Comparison of ENCODE assay signal across 1 cellular context in the genomic region with DNA sequence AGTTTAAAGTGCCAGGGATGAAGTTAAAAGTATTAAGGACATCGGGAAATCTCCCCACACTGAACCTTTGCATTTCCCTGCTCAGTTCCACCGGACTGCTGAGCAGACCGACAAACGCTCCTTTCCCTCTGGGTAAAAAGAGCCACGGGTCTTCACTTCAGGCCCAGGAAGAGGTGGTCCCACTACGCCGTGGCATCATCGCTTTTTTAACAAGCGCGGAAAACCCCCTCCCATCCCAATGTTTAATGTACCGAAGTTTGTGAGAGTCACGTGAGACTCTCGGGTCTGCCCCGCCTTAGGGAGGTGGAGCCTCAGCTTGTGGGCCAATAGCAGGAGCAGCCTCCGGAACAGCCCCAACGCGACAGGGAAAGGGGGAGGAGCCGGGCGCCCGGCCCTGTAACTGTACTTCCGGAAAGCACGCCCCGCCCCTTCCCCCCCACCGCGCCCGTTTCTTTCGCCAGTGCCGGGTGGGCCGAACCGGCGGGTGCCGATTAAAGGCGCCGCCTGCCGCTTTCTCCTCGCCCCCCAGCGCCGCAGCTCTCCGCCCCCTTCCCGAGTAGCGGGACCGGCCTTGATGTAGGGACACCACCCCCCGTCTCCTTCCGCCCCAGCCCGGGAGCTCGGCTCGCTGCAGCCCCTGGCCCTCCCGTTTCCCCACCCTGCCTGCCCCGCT.
TF ChIP-seq lines count a peak whose summit lies in the region.

No MANE protein-coding gene starts in this region.

TF ChIP-seq in GM12878, 131 proteins besides CTCF, POLR2A, EP300 and RAD21 (continued from another document and continues in another):
- TF ChIP-seq, protein P1, sequence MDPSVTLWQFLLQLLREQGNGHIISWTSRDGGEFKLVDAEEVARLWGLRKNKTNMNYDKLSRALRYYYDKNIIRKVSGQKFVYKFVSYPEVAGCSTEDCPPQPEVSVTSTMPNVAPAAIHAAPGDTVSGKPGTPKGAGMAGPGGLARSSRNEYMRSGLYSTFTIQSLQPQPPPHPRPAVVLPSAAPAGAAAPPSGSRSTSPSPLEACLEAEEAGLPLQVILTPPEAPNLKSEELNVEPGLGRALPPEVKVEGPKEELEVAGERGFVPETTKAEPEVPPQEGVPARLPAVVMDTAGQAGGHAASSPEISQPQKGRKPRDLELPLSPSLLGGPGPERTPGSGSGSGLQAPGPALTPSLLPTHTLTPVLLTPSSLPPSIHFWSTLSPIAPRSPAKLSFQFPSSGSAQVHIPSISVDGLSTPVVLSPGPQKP (IDR thresholded peaks at IDR 0.05; ENCODE audit: low read depth, low read length), result peak; percentile 31; the same call in 1 of the 2 replicates
- TF ChIP-seq ZNF384 (IDR thresholded peaks at IDR 0.05; ENCODE audit: borderline replicate concordance, low read depth, low read length), result 0 out of 2 replicates have a peak, but pooled peaks have one; percentile 13
- peak; percentile 57; the same call in 1 of the 2 replicates for TF ChIP-seq ATF7 (IDR thresholded peaks at IDR 0.05; ENCODE audit: low read depth)
- TF ChIP-seq CREM (IDR thresholded peaks at IDR 0.05; ENCODE audit: low read depth), result no peak
- peak; percentile 81 for TF ChIP-seq USF1 (IDR thresholded peaks at IDR 0.05; ENCODE audit: borderline replicate concordance, extremely low read length, insufficient read depth, low read depth, low read length)
- no peak for TF ChIP-seq NFIC (IDR thresholded peaks at IDR 0.05; ENCODE audit: low read depth, low read length)
- TF ChIP-seq CBX5 (IDR thresholded peaks at IDR 0.05; ENCODE audit: low read depth), result no peak
- no peak for TF ChIP-seq SPI1 (IDR thresholded peaks at IDR 0.05; ENCODE audit: borderline replicate concordance, insufficient read depth, low read depth, low read length)
- TF ChIP-seq TBL1XR1 (IDR thresholded peaks at IDR 0.05; ENCODE audit: low read depth, low read length), result no peak
- TF ChIP-seq, protein P2, sequence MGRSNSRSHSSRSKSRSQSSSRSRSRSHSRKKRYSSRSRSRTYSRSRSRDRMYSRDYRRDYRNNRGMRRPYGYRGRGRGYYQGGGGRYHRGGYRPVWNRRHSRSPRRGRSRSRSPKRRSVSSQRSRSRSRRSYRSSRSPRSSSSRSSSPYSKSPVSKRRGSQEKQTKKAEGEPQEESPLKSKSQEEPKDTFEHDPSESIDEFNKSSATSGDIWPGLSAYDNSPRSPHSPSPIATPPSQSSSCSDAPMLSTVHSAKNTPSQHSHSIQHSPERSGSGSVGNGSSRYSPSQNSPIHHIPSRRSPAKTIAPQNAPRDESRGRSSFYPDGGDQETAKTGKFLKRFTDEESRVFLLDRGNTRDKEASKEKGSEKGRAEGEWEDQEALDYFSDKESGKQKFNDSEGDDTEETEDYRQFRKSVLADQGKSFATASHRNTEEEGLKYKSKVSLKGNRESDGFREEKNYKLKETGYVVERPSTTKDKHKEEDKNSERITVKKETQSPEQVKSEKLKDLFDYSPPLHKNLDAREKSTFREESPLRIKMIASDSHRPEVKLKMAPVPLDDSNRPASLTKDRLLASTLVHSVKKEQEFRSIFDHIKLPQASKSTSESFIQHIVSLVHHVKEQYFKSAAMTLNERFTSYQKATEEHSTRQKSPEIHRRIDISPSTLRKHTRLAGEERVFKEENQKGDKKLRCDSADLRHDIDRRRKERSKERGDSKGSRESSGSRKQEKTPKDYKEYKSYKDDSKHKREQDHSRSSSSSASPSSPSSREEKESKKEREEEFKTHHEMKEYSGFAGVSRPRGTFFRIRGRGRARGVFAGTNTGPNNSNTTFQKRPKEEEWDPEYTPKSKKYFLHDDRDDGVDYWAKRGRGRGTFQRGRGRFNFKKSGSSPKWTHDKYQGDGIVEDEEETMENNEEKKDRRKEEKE (IDR thresholded peaks at IDR 0.05), result no peak
- no peak for TF ChIP-seq ZNF622 (IDR thresholded peaks at IDR 0.05)
- 0 out of 2 replicates have a peak, but pooled peaks have one; percentile 5 for TF ChIP-seq IRF4 (IDR thresholded peaks at IDR 0.05; ENCODE audit: low read depth, low read length)
- no peak for TF ChIP-seq CHD4 (IDR thresholded peaks at IDR 0.05)
- TF ChIP-seq TCF7 (IDR thresholded peaks at IDR 0.05; ENCODE audit: borderline replicate concordance), result no peak
- no peak for TF ChIP-seq ZNF274 (IDR thresholded peaks at IDR 0.05; ENCODE audit: insufficient read depth, insufficient read length)
- TF ChIP-seq EZH2 (IDR thresholded peaks at IDR 0.05; ENCODE audit: borderline replicate concordance, control insufficient read depth, low read depth, low read length), result no peak
- peak; percentile 95 for TF ChIP-seq RAD51 (IDR thresholded peaks at IDR 0.05)
- peak; percentile 13; the same call in 1 of the 2 replicates for TF ChIP-seq LARP7 (IDR thresholded peaks at IDR 0.05)
- no peak for TF ChIP-seq BACH1 (IDR thresholded peaks at IDR 0.05; ENCODE audit: borderline replicate concordance)
- no peak; the same call in 1 of the 2 replicates for TF ChIP-seq GATAD2B (conservative IDR thresholded peaks at IDR 0.05; ENCODE audit: low read depth)
- peak in 1 of 2 experiments; percentile 67; a peak in 3 of 4 replicates for TF ChIP-seq IKZF2 (IDR thresholded peaks at IDR 0.05)
- peak; percentile 32 for TF ChIP-seq E4F1 (IDR thresholded peaks at IDR 0.05; ENCODE audit: borderline replicate concordance, partially characterized antibody)
- TF ChIP-seq CEBPB (IDR thresholded peaks at IDR 0.05; ENCODE audit: borderline replicate concordance in 1 of 2, low read depth in 2 of 2, low read length in 2 of 2), result no peak
- TF ChIP-seq HDGF (IDR thresholded peaks at IDR 0.05), result peak; percentile 89
- no peak for TF ChIP-seq NR2C1 (IDR thresholded peaks at IDR 0.05)
- no peak; the same call in 1 of the 2 replicates for TF ChIP-seq ATF3 (IDR thresholded peaks at IDR 0.05; ENCODE audit: borderline replicate concordance, extremely low read depth, low read depth, low read length)
- no peak for TF ChIP-seq STAT3 (IDR thresholded peaks at IDR 0.05; ENCODE audit: low read depth, low read length)
- TF ChIP-seq NBN (IDR thresholded peaks at IDR 0.05), result no peak
- TF ChIP-seq MTA2 (IDR thresholded peaks at IDR 0.05; ENCODE audit: low read depth), result no peak; the same call in 1 of the 2 replicates
- 0 out of 2 replicates have a peak, but pooled peaks have one; percentile 21 for TF ChIP-seq CBFB (IDR thresholded peaks at IDR 0.05; ENCODE audit: low read depth)
- no peak for TF ChIP-seq RUNX3 (IDR thresholded peaks at IDR 0.05; ENCODE audit: low read length)
- TF ChIP-seq POU2F2 (IDR thresholded peaks at IDR 0.05; ENCODE audit: borderline replicate concordance, low read depth, low read length), result no peak
- no peak for TF ChIP-seq FOS (IDR thresholded peaks at IDR 0.05; ENCODE audit: borderline replicate concordance, extremely low read depth, insufficient read length)
- no peak for TF ChIP-seq HDAC6 (IDR thresholded peaks at IDR 0.05; ENCODE audit: unreplicated experiment)
- no peak for TF ChIP-seq MXI1 (IDR thresholded peaks at IDR 0.05; ENCODE audit: low read depth, low read length)
- no peak for TF ChIP-seq TCF12 (IDR thresholded peaks at IDR 0.05; ENCODE audit: low read depth, low read length)
- no peak for TF ChIP-seq BCL3 (IDR thresholded peaks at IDR 0.05; ENCODE audit: borderline replicate concordance, insufficient read depth, low read depth, low read length, poor library complexity, severe bottlenecking)
- TF ChIP-seq MAX (IDR thresholded peaks at IDR 0.05; ENCODE audit: low read depth, low read length), result no peak
- TF ChIP-seq NRF1 (conservative IDR thresholded peaks at IDR 0.05; ENCODE audit: low read depth, low read length), result no peak
- peak; percentile 69; the same call in 1 of the 2 replicates for TF ChIP-seq POLR2AphosphoS5 (IDR thresholded peaks at IDR 0.05; ENCODE audit: low read length)
- no peak for TF ChIP-seq MYB (IDR thresholded peaks at IDR 0.05; ENCODE audit: borderline replicate concordance, low read depth, low read length)
- peak in 1 of 2 experiments; percentile 5; a peak in 1 of 4 replicates for TF ChIP-seq SRF (IDR thresholded peaks at IDR 0.05; ENCODE audit: low read depth in 2 of 2, low read length in 2 of 2)
- TF ChIP-seq SP1 (IDR thresholded peaks at IDR 0.05; ENCODE audit: low read depth, low read length), result peak; percentile 72
- TF ChIP-seq, protein P3, sequence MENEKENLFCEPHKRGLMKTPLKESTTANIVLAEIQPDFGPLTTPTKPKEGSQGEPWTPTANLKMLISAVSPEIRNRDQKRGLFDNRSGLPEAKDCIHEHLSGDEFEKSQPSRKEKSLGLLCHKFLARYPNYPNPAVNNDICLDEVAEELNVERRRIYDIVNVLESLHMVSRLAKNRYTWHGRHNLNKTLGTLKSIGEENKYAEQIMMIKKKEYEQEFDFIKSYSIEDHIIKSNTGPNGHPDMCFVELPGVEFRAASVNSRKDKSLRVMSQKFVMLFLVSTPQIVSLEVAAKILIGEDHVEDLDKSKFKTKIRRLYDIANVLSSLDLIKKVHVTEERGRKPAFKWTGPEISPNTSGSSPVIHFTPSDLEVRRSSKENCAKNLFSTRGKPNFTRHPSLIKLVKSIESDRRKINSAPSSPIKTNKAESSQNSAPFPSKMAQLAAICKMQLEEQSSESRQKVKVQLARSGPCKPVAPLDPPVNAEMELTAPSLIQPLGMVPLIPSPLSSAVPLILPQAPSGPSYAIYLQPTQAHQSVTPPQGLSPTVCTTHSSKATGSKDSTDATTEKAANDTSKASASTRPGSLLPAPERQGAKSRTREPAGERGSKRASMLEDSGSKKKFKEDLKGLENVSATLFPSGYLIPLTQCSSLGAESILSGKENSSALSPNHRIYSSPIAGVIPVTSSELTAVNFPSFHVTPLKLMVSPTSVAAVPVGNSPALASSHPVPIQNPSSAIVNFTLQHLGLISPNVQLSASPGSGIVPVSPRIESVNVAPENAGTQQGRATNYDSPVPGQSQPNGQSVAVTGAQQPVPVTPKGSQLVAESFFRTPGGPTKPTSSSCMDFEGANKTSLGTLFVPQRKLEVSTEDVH (IDR thresholded peaks at IDR 0.05; ENCODE audit: low read depth, partially characterized antibody), result no peak
- peak; percentile 59 for TF ChIP-seq RELA (IDR thresholded peaks at IDR 0.05; ENCODE audit: borderline replicate concordance, partially characterized antibody)
- no peak for TF ChIP-seq PAX8 (IDR thresholded peaks at IDR 0.05)
- peak; percentile 27 for TF ChIP-seq KLF5 (IDR thresholded peaks at IDR 0.05; ENCODE audit: partially characterized antibody)
- no peak for TF ChIP-seq SIN3A (IDR thresholded peaks at IDR 0.05; ENCODE audit: low read depth, low read length)
- peak; percentile 24 for TF ChIP-seq SKIL (IDR thresholded peaks at IDR 0.05; ENCODE audit: low read depth, poor library complexity, severe bottlenecking)
